Comparison of ENCODE assay signal across 23 cellular contexts in the genomic region with DNA sequence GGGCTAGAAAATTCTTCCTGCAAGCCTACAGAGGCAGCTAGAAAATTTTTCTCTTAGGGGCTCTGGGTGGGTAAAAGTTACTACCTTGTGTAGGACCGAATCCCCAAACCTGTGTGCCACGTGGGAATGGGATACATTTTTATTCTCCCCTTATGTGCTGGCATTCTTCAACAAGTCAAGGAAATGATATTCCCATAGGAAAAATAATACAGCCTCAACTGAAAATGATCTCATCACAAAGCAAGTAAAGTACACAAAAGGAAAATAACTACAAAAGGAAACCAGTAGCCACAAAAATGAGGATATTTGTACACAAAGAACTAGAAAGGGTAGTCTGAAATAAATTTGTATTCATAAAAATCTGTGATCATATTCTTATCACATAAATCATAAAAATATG.
"Had no signal": no experiment of that assay in that cellular context is flagged by ENCODE, and none has a peak within 500 bp of the region (broad histone marks: within the 10 kb centered on the region; RNA-seq: fewer than 3 reads in every experiment).

No MANE protein-coding gene starts in this region.

- H3K4me3 Mint-ChIP-seq: activated CD8-positive, alpha-beta T cell treated with anti-CD3 and anti-CD28 coated beads, Interleukin-2, amount 10 ng/mL, durations not matched to agents 7 days and 5 days; activated naive CD8-positive, alpha-beta T cell treated with anti-CD3 and anti-CD28 coated beads, Interleukin-2, amount 50 U/mL, for 24 hours; activated T-helper 1 cell treated with anti-CD3 and anti-CD28 coated beads, Interleukin-12 subunit alpha, Interleukin-12 subunit beta, Interleukin-2, Interleukin-4 antibody, amounts not matched to agents 30 ng/mL and 10 ng/mL and 1 ng/mL, durations not matched to agents 14 hours and 24 hours and 36 hours; brain; effector memory CD8-positive, alpha-beta T cell; naive thymus-derived CD8-positive, alpha-beta T cell; stimulated activated memory B cell treated with anti-CD40 and anti-IgM and Interleukin-4, amounts not matched to agents 10 μg/mL and 1 μg/mL and 100 μg/mL, for 72 hours; T-cell; T-helper 2 cell treated with Interferon-gamma antibody and Interleukin-4, amounts not matched to agents 5 μg/mL and 100 μg/mL, for 36 hours had no signal

- H3K4me1 Mint-ChIP-seq: activated naive CD8-positive, alpha-beta T cell treated with anti-CD3 and anti-CD28 coated beads, Interleukin-2, amount 50 U/mL, for 24 hours; naive thymus-derived CD8-positive, alpha-beta T cell; stimulated activated memory B cell treated with anti-CD40 and anti-IgM and Interleukin-4, amounts not matched to agents 10 μg/mL and 1 μg/mL and 100 μg/mL, for 72 hours; T-cell had no signal

- H3K27me3 ChIP-seq: esophagus squamous epithelium, pancreas, stomach, transverse colon, uterus had no signal

- H3K27ac Mint-ChIP-seq: activated CD8-positive, alpha-beta T cell treated with anti-CD3 and anti-CD28 coated beads, Interleukin-2, amount 10 ng/mL, durations not matched to agents 7 days and 5 days; activated naive CD8-positive, alpha-beta T cell treated with anti-CD3 and anti-CD28 coated beads, Interleukin-2, amount 50 U/mL, for 24 hours; activated T-helper 1 cell treated with anti-CD3 and anti-CD28 coated beads, Interleukin-12 subunit alpha, Interleukin-12 subunit beta, Interleukin-2, Interleukin-4 antibody, amounts not matched to agents 30 ng/mL and 10 ng/mL and 1 ng/mL, durations not matched to agents 14 hours and 24 hours and 36 hours; brain; effector memory CD8-positive, alpha-beta T cell; naive thymus-derived CD8-positive, alpha-beta T cell; stimulated activated memory B cell treated with anti-CD40 and anti-IgM and Interleukin-4, amounts not matched to agents 10 μg/mL and 1 μg/mL and 100 μg/mL, for 72 hours; T-cell; T-helper 2 cell treated with Interferon-gamma antibody and Interleukin-4, amounts not matched to agents 5 μg/mL and 100 μg/mL, for 36 hours had no signal

- H3K9me3 ChIP-seq: esophagus squamous epithelium, pancreas, stomach, suprapubic skin, transverse colon, uterus had no signal

- H3K36me3 Mint-ChIP-seq: brain; naive thymus-derived CD8-positive, alpha-beta T cell; stimulated activated memory B cell treated with anti-CD40 and anti-IgM and Interleukin-4, amounts not matched to agents 10 μg/mL and 1 μg/mL and 100 μg/mL, for 72 hours; T-cell had no signal

- H3K4me3 ChIP-seq: esophagus squamous epithelium, lung, pancreas, stomach, suprapubic skin, transverse colon, uterus had no signal

- ATAC-seq: activated CD8-positive, alpha-beta T cell treated with anti-CD3 and anti-CD28 coated beads, Interleukin-2, amount 10 ng/mL, durations not matched to agents 7 days and 5 days; activated naive CD8-positive, alpha-beta T cell treated with anti-CD3 and anti-CD28 coated beads, Interleukin-2, amount 50 U/mL, for 24 hours; effector memory CD8-positive, alpha-beta T cell; left lobe of liver; naive thymus-derived CD8-positive, alpha-beta T cell; pancreas; right cardiac atrium; stimulated activated memory B cell treated with anti-CD40 and anti-IgM and Interleukin-4, amounts not matched to agents 10 μg/mL and 1 μg/mL and 100 μg/mL, for 72 hours; T-cell had no signal

- H3K36me3 ChIP-seq: esophagus squamous epithelium, pancreas, stomach, suprapubic skin, transverse colon, uterus had no signal

- H3K27me3 Mint-ChIP-seq: activated naive CD8-positive, alpha-beta T cell treated with anti-CD3 and anti-CD28 coated beads, Interleukin-2, amount 50 U/mL, for 24 hours; brain had no signal

- H3K27ac ChIP-seq: esophagus squamous epithelium, pancreas, stomach, suprapubic skin, transverse colon, uterus had no signal

- H3K4me1 ChIP-seq: esophagus squamous epithelium, pancreas, stomach, suprapubic skin, uterus had no signal

- H3K9me3 Mint-ChIP-seq: activated naive CD8-positive, alpha-beta T cell treated with anti-CD3 and anti-CD28 coated beads, Interleukin-2, amount 50 U/mL, for 24 hours; activated T-helper 1 cell treated with anti-CD3 and anti-CD28 coated beads, Interleukin-12 subunit alpha, Interleukin-12 subunit beta, Interleukin-2, Interleukin-4 antibody, amounts not matched to agents 30 ng/mL and 10 ng/mL and 1 ng/mL, durations not matched to agents 14 hours and 24 hours and 36 hours; brain; effector memory CD8-positive, alpha-beta T cell; naive thymus-derived CD8-positive, alpha-beta T cell; stimulated activated memory B cell treated with anti-CD40 and anti-IgM and Interleukin-4, amounts not matched to agents 10 μg/mL and 1 μg/mL and 100 μg/mL, for 72 hours; T-cell; T-helper 2 cell treated with Interferon-gamma antibody and Interleukin-4, amounts not matched to agents 5 μg/mL and 100 μg/mL, for 36 hours had no signal

- DNase-seq: activated CD4-positive, alpha-beta T cell treated with anti-CD3 and anti-CD28 coated beads for 1 hour; activated CD4-positive, alpha-beta T cell treated with anti-CD3 and anti-CD28 coated beads, Interleukin-2, amount 50 U/mL, for 1 hour; activated CD8-positive, alpha-beta T cell treated with anti-CD3 and anti-CD28 coated beads, Interleukin-2, amount 10 ng/mL, durations not matched to agents 7 days and 5 days; activated gamma-delta T cell; activated naive CD4-positive, alpha-beta T cell treated with anti-CD3 and anti-CD28 coated beads, Interleukin-2, amount 50 U/mL, for 16 hours; activated naive CD8-positive, alpha-beta T cell treated with anti-CD3 and anti-CD28 coated beads, Interleukin-2, amount 50 U/mL, for 24 hours; caudate nucleus; effector memory CD8-positive, alpha-beta T cell; esophagus squamous epithelium; naive thymus-derived CD8-positive, alpha-beta T cell; pancreas; right cardiac atrium; stomach; T-cell; transverse colon; uterus had no signal
